ENCODE assay signal across 19 cellular contexts in the genomic region with DNA sequence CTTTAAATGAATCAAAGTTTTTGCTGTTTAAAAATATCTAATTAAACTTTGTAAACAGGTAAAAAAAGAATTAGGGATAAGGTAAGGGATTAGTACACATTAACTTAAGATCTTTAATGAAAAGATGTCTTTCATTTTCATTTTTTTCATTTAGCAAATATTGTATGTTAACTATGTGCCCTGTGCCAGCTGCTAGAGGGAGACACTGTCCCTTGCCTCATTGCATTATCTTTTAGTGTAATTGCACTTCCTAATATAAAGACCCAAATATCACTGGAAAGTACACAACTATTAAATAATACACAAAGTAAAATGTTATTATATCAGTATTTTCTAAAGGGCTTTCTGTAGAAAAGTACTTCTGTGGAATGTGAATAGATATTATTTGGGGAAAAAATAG.
"Had no signal": no experiment of that assay in that cellular context is flagged by ENCODE, and none has a peak within 500 bp of the region (broad histone marks: within the 10 kb centered on the region; RNA-seq: fewer than 3 reads in every experiment).

No MANE protein-coding gene starts in this region.

- H3K27ac ChIP-seq: body of pancreas, epithelial cell of prostate, left ventricle myocardium inferior, neutrophil, tibial nerve, uterus had no signal

- H3K4me3 ChIP-seq: body of pancreas, left ventricle myocardium inferior, tibial nerve, uterus had no signal

- DNase-seq: activated CD4-positive, alpha-beta T cell treated with anti-CD3 and anti-CD28 coated beads for 48 hours; activated CD8-positive, alpha-beta T cell treated with anti-CD3 and anti-CD28 coated beads for 36 hours; activated gamma-delta T cell; activated T-cell treated with anti-CD3 and anti-CD28 coated beads, Interleukin-2, amount 50 U/mL, for 72 hours; body of pancreas; central memory CD4-positive, alpha-beta T cell; effector memory CD8-positive, alpha-beta T cell; kidney; left ventricle myocardium inferior; mesenchymal stem cell; natural killer cell; retina; stimulated activated CD4-positive, alpha-beta T cell treated with anti-CD3 and anti-CD28 coated beads, Interleukin-2, amount 100 ng/mL, for 48 hours; stimulated activated naive CD4-positive, alpha-beta T cell; T-helper 2 cell; uterus had no signal

- FAIRE-seq: kidney had no signal

- H3K27me3 ChIP-seq: body of pancreas, neutrophil, tibial nerve, uterus had no signal

- H3K9me3 ChIP-seq: body of pancreas, left ventricle myocardium inferior, neutrophil, tibial nerve, uterus had no signal

- H3K36me3 ChIP-seq: left ventricle myocardium inferior, neutrophil, tibial nerve, uterus had no signal

- H3K4me1 ChIP-seq: body of pancreas, left ventricle myocardium inferior, tibial nerve, uterus had no signal
